Comparison of ENCODE assay signal across 9 cellular contexts in the genomic region with DNA sequence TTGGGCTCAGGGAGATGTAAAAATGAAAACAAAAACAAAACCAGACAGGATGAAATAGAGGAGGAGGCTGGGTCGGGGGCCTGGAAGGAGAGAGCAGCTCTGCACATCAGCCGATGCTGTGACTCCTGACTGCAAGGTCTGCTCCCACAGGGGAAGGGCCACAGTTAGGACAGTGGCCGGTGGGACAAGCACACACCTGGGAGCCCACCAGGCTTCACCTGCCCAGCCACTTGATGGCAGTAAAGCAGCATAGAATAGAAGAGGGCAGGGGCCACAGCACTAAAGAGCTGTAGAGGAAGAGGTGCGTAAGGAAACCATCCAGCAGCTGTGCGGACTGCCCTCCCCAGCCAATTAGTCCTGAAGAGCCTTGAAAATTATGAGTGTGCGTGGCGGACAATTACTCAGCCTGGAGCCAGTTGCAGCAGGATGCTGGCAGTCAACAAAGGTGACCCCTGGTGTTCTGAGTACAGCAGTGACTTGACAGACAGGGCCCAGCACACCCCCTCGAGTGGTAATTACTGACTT. TPM values are rescaled to one million over a fixed set of nuclear protein-coding genes. Genes with fewer than 3 reads are reported as not detected.
DNase-seq lines count a peak whose midpoint lies in the region; ATAC-seq, FAIRE-seq and TF ChIP-seq lines count a peak whose summit lies in the region.
"Had no signal": no experiment of that assay in that cellular context is flagged by ENCODE, and none has a peak within 500 bp of the region (broad histone marks: within the 10 kb centered on the region; RNA-seq: fewer than 3 reads in every experiment).

No MANE protein-coding gene starts in this region.

- peaks cover 47% of the 10 kb centered on the region for H3K4me1 ChIP-seq in neural progenitor cell

- no peak overlapping the region for H3K9ac ChIP-seq in neural progenitor cell

- no peaks in the 10 kb centered on the region for H3F3A ChIP-seq in neural progenitor cell (ENCODE audit: low read depth)

- H3K4me1 Mint-ChIP-seq in neural progenitor cell (peaks cover 49% of the 10 kb centered on the region), glutamatergic neuron (ENCODE audit: low read depth, unreplicated experiment) (peaks cover 25% of the 10 kb centered on the region)

- H3K9me3 ChIP-seq in neural progenitor cell (ENCODE audit: low read depth): no peaks in the 10 kb centered on the region

- ATAC-seq in GM21737 (IDR thresholded peaks at IDR 0.05; ENCODE audit: unreplicated experiment) (no peak), GM18520 (IDR thresholded peaks at IDR 0.05; ENCODE audit: unreplicated experiment) (no peak)

- no peak overlapping the region for H2AFZ ChIP-seq in neural progenitor cell (replicated peaks)

- no peaks in the 10 kb centered on the region for H3K9me3 Mint-ChIP-seq in neural progenitor cell
- H3K9me3 Mint-ChIP-seq in glutamatergic neuron (ENCODE audit: unreplicated experiment): peaks cover 5% of the 10 kb centered on the region

- peak; percentile 6 for DNase-seq in GM12891 (ENCODE audit: insufficient read length, low spot score)
- DNase-seq in NCI-H2081 (lab: John Stamatoyannopoulos, UW): peak; percentile 91 to 97
- DNase-seq in central memory CD4-positive, alpha-beta T cell: peak; percentile 7
- DNase-seq in neural progenitor cell (ENCODE audit: low spot score): peak; percentile 53
- no peak for DNase-seq in glutamatergic neuron
- DNase-seq in activated CD4-positive, alpha-beta T cell treated with anti-CD3 and anti-CD28 coated beads for 48 hours: no peak
- DNase-seq: stimulated activated CD4-positive, alpha-beta T cell treated with anti-CD3 and anti-CD28 coated beads, Interleukin-4, amount 100 ng/mL, for 1 hour had no signal

- no peak overlapping the region for H3K27ac ChIP-seq in neural progenitor cell

- no peak for TF ChIP-seq POLR2A in GM12891 (IDR thresholded peaks at IDR 0.05; ENCODE audit: low read depth, low read length)

- H3K36me3 Mint-ChIP-seq in neural progenitor cell (no peaks in the 10 kb centered on the region), glutamatergic neuron (ENCODE audit: unreplicated experiment) (no peaks in the 10 kb centered on the region)

- no peak for FAIRE-seq in GM12891 (lab: Jason Lieb, UNC)

- no peaks in the 10 kb centered on the region for H3K79me2 ChIP-seq in neural progenitor cell (ENCODE audit: low read depth)

- H3K27ac Mint-ChIP-seq in neural progenitor cell: peak overlapping the region; percentile 6
- no peak overlapping the region for H3K27ac Mint-ChIP-seq in glutamatergic neuron (ENCODE audit: unreplicated experiment)

- H3K4me3 Mint-ChIP-seq in neural progenitor cell (no peak overlapping the region), glutamatergic neuron (ENCODE audit: unreplicated experiment) (no peak overlapping the region)

- H3K4me3 ChIP-seq in neural progenitor cell: no peak overlapping the region

- H3K36me3 ChIP-seq in neural progenitor cell: no peaks in the 10 kb centered on the region

- H3K27me3 Mint-ChIP-seq in neural progenitor cell (ENCODE audit: insufficient read depth, low read depth): peaks cover 18% of the 10 kb centered on the region
- peaks cover 7% of the 10 kb centered on the region for H3K27me3 Mint-ChIP-seq in glutamatergic neuron (ENCODE audit: unreplicated experiment)

- TF ChIP-seq CTCF in neural progenitor cell (IDR thresholded peaks at IDR 0.05) (peak; percentile 28), glutamatergic neuron (IDR thresholded peaks at IDR 0.05; ENCODE audit: partially characterized antibody, unreplicated experiment) (no peak)

- H3K4me2 ChIP-seq in neural progenitor cell: no peak overlapping the region

- no peaks in the 10 kb centered on the region for H3K27me3 ChIP-seq in neural progenitor cell

- H4K20me1 ChIP-seq in neural progenitor cell (ENCODE audit: low read depth): no peaks in the 10 kb centered on the region

TF ChIP-seq in GM12891, 5 proteins besides CTCF, POLR2A, EP300 and RAD21:
- TF ChIP-seq POU2F2 (IDR thresholded peaks at IDR 0.05; ENCODE audit: low read depth, low read length): no peak

RNA-seq across cellular contexts. Expression of gene ALS2CL, which starts 29.8 kb away (rescaled TPM):
- 0.04 TPM for polyA plus RNA-seq in GM12891 (2012; ENCODE audit: low read depth, missing spikeins)
- total RNA-seq in neural progenitor cell (ENCODE audit: low replicate concordance) (0.71 and 1.3 TPM in 2 replicates), glutamatergic neuron (ENCODE audit: unreplicated experiment) (0.51 TPM)

RNA-seq across cellular contexts. Expression of gene TMIE, which starts 37.5 kb away (rescaled TPM):
- polyA plus RNA-seq in GM12891 (2012; ENCODE audit: low read depth, missing spikeins): not detected
- not detected in 2 replicates for total RNA-seq in neural progenitor cell (ENCODE audit: low replicate concordance)
- not detected for total RNA-seq in glutamatergic neuron (ENCODE audit: unreplicated experiment)

RNA-seq across cellular contexts. Expression of gene FAM240A, which starts 51.3 kb away (rescaled TPM):
- polyA plus RNA-seq in GM12891 (2012; ENCODE audit: low read depth, missing spikeins): not detected
- not detected in 2 replicates for total RNA-seq in neural progenitor cell (ENCODE audit: low replicate concordance)
- not detected for total RNA-seq in glutamatergic neuron (ENCODE audit: unreplicated experiment)

RNA-seq across cellular contexts. Expression of gene PRSS50, which starts 54.0 kb away (rescaled TPM):
- polyA plus RNA-seq in GM12891 (2012; ENCODE audit: low read depth, missing spikeins): not detected
- 0.28 and 1.9 TPM in 2 replicates for total RNA-seq in neural progenitor cell (ENCODE audit: low replicate concordance)
- total RNA-seq in glutamatergic neuron (ENCODE audit: unreplicated experiment): not detected

Comparison
In these comparisons a context has a peak if more than half of its experiments do, and no peak if none do; other contexts are left out.
1. DNase-seq: peak in GM12891 (single experiment), NCI-H2081 (2 of 2), central memory CD4-positive, alpha-beta T cell (single experiment) and neural progenitor cell (single experiment); none in glutamatergic neuron (single experiment) and activated CD4-positive, alpha-beta T cell treated with anti-CD3 and anti-CD28 coated beads for 48 hours (single experiment).